1 cellular context compared by ENCODE assay signal in genomic region chr3:81300324-81300927, GRCh38.
A peak's percentile ranks its signal among the peaks of the same experiment; 100 is the strongest.
TF ChIP-seq lines count a peak whose summit lies in the region.

No MANE protein-coding gene starts in this region.

TF ChIP-seq in HepG2, 621 proteins besides CTCF, POLR2A, EP300 and RAD21 (continued from another document):
- TF ChIP-seq SRSF1 (optimal IDR thresholded peaks at IDR 0.05; ENCODE audit: low read depth, low read length) (no peak), ZNF709 (CRISPR knock-in tag; IDR thresholded peaks at IDR 0.05) (no peak; the same call in 1 of the 2 replicates), KMT2A (CRISPR knock-in tag; IDR thresholded peaks at IDR 0.05) (no peak), SATB2 (CRISPR knock-in tag; IDR thresholded peaks at IDR 0.05) (peak; percentile 86; the same call in 1 of the 2 replicates), THAP9 (CRISPR knock-in tag; IDR thresholded peaks at IDR 0.05; ENCODE audit: borderline replicate concordance) (no peak), RFXANK (CRISPR knock-in tag; IDR thresholded peaks at IDR 0.05) (peak; percentile 83; the same call in 1 of the 2 replicates), PRDM4 (CRISPR knock-in tag; IDR thresholded peaks at IDR 0.05; ENCODE audit: borderline replicate concordance) (no peak), ZNF776 (CRISPR knock-in tag; IDR thresholded peaks at IDR 0.05) (no peak), TCF12 (IDR thresholded peaks at IDR 0.05) (no peak), TCF12 (CRISPR knock-in tag; IDR thresholded peaks at IDR 0.05) (peak; percentile 97), SRSF9 (IDR thresholded peaks at IDR 0.05; ENCODE audit: borderline replicate concordance, insufficient read depth, low read depth, low read length, poor library complexity, severe bottlenecking) (no peak), JARID2 (CRISPR knock-in tag; IDR thresholded peaks at IDR 0.05; ENCODE audit: insufficient replicate concordance) (no peak), CHCHD3 (CRISPR knock-in tag; IDR thresholded peaks at IDR 0.05) (peak; percentile 28; the same call in 1 of the 2 replicates), SIX4 (CRISPR knock-in tag; IDR thresholded peaks at IDR 0.05) (peak; percentile 94), THAP7 (CRISPR knock-in tag; IDR thresholded peaks at IDR 0.05) (no peak), CBX1 (IDR thresholded peaks at IDR 0.05; ENCODE audit: low read depth) (no peak), MIER2 (CRISPR knock-in tag; IDR thresholded peaks at IDR 0.05) (peak; percentile 62; the same call in 1 of the 2 replicates), DNMT1 (CRISPR knock-in tag; IDR thresholded peaks at IDR 0.05) (no peak), ZNF432 (CRISPR knock-in tag; IDR thresholded peaks at IDR 0.05; ENCODE audit: borderline replicate concordance) (no peak), AKNA (CRISPR knock-in tag; IDR thresholded peaks at IDR 0.05; ENCODE audit: borderline replicate concordance) (0 out of 2 replicates have a peak, but pooled peaks have one; percentile 18), PRMT3 (CRISPR knock-in tag; IDR thresholded peaks at IDR 0.05; ENCODE audit: borderline replicate concordance, low read depth) (no peak), NFKB2 (CRISPR knock-in tag; IDR thresholded peaks at IDR 0.05; ENCODE audit: borderline replicate concordance) (no peak), ZNF629 (CRISPR knock-in tag; conservative IDR thresholded peaks at IDR 0.05) (0 out of 2 replicates have a peak, but pooled peaks have one; percentile 23), PHF5A (CRISPR knock-in tag; IDR thresholded peaks at IDR 0.05; ENCODE audit: low read depth, unreplicated experiment) (no peak), FOSL2 (CRISPR knock-in tag; IDR thresholded peaks at IDR 0.05) (peak; percentile 96), ZZZ3 (CRISPR knock-in tag; IDR thresholded peaks at IDR 0.05; ENCODE audit: borderline replicate concordance) (no peak), REL (CRISPR knock-in tag; conservative IDR thresholded peaks at IDR 0.05) (no peak), ZKSCAN8 (CRISPR knock-in tag; IDR thresholded peaks at IDR 0.05; ENCODE audit: borderline replicate concordance) (peak; percentile 92), ARHGAP35 (CRISPR knock-in tag; IDR thresholded peaks at IDR 0.05; ENCODE audit: borderline replicate concordance) (peak; percentile 52; the same call in 1 of the 2 replicates)
- TF ChIP-seq, protein P1, sequence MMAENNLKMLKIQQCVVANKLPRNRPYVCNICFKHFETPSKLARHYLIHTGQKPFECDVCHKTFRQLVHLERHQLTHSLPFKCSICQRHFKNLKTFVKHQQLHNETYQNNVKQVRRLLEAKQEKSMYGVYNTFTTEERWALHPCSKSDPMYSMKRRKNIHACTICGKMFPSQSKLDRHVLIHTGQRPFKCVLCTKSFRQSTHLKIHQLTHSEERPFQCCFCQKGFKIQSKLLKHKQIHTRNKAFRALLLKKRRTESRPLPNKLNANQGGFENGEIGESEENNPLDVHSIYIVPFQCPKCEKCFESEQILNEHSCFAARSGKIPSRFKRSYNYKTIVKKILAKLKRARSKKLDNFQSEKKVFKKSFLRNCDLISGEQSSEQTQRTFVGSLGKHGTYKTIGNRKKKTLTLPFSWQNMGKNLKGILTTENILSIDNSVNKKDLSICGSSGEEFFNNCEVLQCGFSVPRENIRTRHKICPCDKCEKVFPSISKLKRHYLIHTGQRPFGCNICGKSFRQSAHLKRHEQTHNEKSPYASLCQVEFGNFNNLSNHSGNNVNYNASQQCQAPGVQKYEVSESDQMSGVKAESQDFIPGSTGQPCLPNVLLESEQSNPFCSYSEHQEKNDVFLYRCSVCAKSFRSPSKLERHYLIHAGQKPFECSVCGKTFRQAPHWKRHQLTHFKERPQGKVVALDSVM (CRISPR knock-in tag; IDR thresholded peaks at IDR 0.05), result 0 out of 2 replicates have a peak, but pooled peaks have one; percentile 35
- TF ChIP-seq, protein P2, sequence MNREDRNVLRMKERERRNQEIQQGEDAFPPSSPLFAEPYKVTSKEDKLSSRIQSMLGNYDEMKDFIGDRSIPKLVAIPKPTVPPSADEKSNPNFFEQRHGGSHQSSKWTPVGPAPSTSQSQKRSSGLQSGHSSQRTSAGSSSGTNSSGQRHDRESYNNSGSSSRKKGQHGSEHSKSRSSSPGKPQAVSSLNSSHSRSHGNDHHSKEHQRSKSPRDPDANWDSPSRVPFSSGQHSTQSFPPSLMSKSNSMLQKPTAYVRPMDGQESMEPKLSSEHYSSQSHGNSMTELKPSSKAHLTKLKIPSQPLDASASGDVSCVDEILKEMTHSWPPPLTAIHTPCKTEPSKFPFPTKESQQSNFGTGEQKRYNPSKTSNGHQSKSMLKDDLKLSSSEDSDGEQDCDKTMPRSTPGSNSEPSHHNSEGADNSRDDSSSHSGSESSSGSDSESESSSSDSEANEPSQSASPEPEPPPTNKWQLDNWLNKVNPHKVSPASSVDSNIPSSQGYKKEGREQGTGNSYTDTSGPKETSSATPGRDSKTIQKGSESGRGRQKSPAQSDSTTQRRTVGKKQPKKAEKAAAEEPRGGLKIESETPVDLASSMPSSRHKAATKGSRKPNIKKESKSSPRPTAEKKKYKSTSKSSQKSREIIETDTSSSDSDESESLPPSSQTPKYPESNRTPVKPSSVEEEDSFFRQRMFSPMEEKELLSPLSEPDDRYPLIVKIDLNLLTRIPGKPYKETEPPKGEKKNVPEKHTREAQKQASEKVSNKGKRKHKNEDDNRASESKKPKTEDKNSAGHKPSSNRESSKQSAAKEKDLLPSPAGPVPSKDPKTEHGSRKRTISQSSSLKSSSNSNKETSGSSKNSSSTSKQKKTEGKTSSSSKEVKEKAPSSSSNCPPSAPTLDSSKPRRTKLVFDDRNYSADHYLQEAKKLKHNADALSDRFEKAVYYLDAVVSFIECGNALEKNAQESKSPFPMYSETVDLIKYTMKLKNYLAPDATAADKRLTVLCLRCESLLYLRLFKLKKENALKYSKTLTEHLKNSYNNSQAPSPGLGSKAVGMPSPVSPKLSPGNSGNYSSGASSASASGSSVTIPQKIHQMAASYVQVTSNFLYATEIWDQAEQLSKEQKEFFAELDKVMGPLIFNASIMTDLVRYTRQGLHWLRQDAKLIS (CRISPR knock-in tag; IDR thresholded peaks at IDR 0.05), result no peak
- TF ChIP-seq, protein P3, sequence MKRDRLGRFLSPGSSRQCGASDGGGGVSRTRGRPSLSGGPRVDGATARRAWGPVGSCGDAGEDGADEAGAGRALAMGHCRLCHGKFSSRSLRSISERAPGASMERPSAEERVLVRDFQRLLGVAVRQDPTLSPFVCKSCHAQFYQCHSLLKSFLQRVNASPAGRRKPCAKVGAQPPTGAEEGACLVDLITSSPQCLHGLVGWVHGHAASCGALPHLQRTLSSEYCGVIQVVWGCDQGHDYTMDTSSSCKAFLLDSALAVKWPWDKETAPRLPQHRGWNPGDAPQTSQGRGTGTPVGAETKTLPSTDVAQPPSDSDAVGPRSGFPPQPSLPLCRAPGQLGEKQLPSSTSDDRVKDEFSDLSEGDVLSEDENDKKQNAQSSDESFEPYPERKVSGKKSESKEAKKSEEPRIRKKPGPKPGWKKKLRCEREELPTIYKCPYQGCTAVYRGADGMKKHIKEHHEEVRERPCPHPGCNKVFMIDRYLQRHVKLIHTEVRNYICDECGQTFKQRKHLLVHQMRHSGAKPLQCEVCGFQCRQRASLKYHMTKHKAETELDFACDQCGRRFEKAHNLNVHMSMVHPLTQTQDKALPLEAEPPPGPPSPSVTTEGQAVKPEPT (CRISPR knock-in tag; IDR thresholded peaks at IDR 0.05; ENCODE audit: low read depth), result no peak
- TF ChIP-seq, protein P4, sequence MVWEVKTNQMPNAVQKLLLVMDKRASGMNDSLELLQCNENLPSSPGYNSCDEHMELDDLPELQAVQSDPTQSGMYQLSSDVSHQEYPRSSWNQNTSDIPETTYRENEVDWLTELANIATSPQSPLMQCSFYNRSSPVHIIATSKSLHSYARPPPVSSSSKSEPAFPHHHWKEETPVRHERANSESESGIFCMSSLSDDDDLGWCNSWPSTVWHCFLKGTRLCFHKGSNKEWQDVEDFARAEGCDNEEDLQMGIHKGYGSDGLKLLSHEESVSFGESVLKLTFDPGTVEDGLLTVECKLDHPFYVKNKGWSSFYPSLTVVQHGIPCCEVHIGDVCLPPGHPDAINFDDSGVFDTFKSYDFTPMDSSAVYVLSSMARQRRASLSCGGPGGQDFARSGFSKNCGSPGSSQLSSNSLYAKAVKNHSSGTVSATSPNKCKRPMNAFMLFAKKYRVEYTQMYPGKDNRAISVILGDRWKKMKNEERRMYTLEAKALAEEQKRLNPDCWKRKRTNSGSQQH (CRISPR knock-in tag; IDR thresholded peaks at IDR 0.05; ENCODE audit: low read depth), result peak; percentile 79; the same call in 1 of the 2 replicates
